In the genomic region with DNA sequence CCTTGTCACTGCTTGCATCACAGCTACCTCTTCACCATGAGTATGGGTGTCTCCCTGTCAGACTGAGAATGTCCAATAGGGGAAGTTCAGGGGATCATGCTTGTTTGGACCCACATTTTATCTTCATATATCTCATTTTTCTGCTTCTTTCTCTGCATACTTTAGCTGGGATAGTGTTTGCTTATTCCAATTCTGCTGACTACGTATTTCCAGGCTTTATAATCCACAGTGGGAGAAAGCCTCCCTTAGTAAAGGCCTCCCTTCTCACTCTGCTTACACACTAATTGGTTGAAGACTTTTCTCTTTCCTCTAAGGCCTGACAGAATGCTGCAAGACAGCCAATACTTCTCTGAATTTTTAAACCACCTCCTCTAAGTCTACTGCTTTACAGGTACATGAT, we compare ENCODE assay signal across 28 cellular contexts.
"Had no signal": no experiment of that assay in that cellular context is flagged by ENCODE, and none has a peak within 500 bp of the region (broad histone marks: within the 10 kb centered on the region; RNA-seq: fewer than 3 reads in every experiment).

No MANE protein-coding gene starts in this region.

- H3K36me3 Mint-ChIP-seq: mesothelial cell of epicardium; naive B cell; natural killer cell treated with Interleukin-12 subunit alpha and Interleukin-12 subunit beta and Interleukin-15 and Interleukin-18, amount 100 ng/mL, for 72 hours; neural progenitor cell; stimulated activated memory B cell treated with anti-CD40 and anti-IgM and Interleukin-4, amounts not matched to agents 10 μg/mL and 1 μg/mL and 100 μg/mL, for 72 hours had no signal

- H3K9ac ChIP-seq: neural progenitor cell, parathyroid adenoma had no signal

- H3K4me3 Mint-ChIP-seq: dendritic cell treated with granulocyte-macrophage colony-stimulating factor and Interleukin-4, amounts not matched to agents 40 ng/mL and 50 ng/mL, for 4 days; endodermal cell; mesothelial cell of epicardium; naive B cell; natural killer cell treated with Interleukin-12 subunit alpha and Interleukin-12 subunit beta and Interleukin-15 and Interleukin-18, amount 100 ng/mL, for 72 hours; neural progenitor cell; stimulated activated memory B cell treated with anti-CD40 and anti-IgM and Interleukin-4, amounts not matched to agents 10 μg/mL and 1 μg/mL and 100 μg/mL, for 72 hours had no signal

- H3K27ac Mint-ChIP-seq: dendritic cell treated with granulocyte-macrophage colony-stimulating factor and Interleukin-4, amounts not matched to agents 40 ng/mL and 50 ng/mL, for 4 days; endodermal cell; mesothelial cell of epicardium; naive B cell; natural killer cell treated with Interleukin-12 subunit alpha and Interleukin-12 subunit beta and Interleukin-15 and Interleukin-18, amount 100 ng/mL, for 72 hours; neural progenitor cell; progenitor cell of endocrine pancreas; stimulated activated memory B cell treated with anti-CD40 and anti-IgM and Interleukin-4, amounts not matched to agents 10 μg/mL and 1 μg/mL and 100 μg/mL, for 72 hours had no signal

- ATAC-seq: left lobe of liver; mucosa of descending colon; natural killer cell treated with Interleukin-12 subunit alpha and Interleukin-12 subunit beta and Interleukin-15 and Interleukin-18, amount 100 ng/mL, for 72 hours; stimulated activated memory B cell treated with anti-CD40 and anti-IgM and Interleukin-4, amounts not matched to agents 10 μg/mL and 1 μg/mL and 100 μg/mL, for 72 hours; stimulated activated naive CD8-positive, alpha-beta T cell treated with anti-CD3 and anti-CD28 coated beads, Interleukin-15, Interleukin-2, amounts not matched to agents 100 U/mL and 50 U/mL, for 24 hours had no signal

- H3K36me3 ChIP-seq: colonic mucosa, esophagus squamous epithelium, neural progenitor cell, right atrium auricular region, sigmoid colon, spleen, thoracic aorta, tibial nerve, upper lobe of left lung had no signal

- FAIRE-seq: frontal cortex, kidney, urothelium cell line had no signal

- H3K27me3 ChIP-seq: colonic mucosa, neural progenitor cell, right atrium auricular region, sigmoid colon, spleen, tibial nerve, upper lobe of left lung had no signal

- H2AFZ ChIP-seq: neural progenitor cell, parathyroid adenoma had no signal

- H3K4me2 ChIP-seq: neural progenitor cell had no signal

- H3K27ac ChIP-seq: colonic mucosa, esophagus squamous epithelium, neural progenitor cell, parathyroid adenoma, right atrium auricular region, sigmoid colon, spleen, thoracic aorta, tibial nerve, upper lobe of left lung had no signal

- H3K79me2 ChIP-seq: parathyroid adenoma had no signal

- H3K9me3 ChIP-seq: colonic mucosa, esophagus squamous epithelium, mucosa of descending colon, right atrium auricular region, sigmoid colon, spleen, thoracic aorta, tibial nerve, upper lobe of left lung had no signal

- H3K9me3 Mint-ChIP-seq: dendritic cell treated with granulocyte-macrophage colony-stimulating factor and Interleukin-4, amounts not matched to agents 40 ng/mL and 50 ng/mL, for 4 days; endodermal cell; natural killer cell treated with Interleukin-12 subunit alpha and Interleukin-12 subunit beta and Interleukin-15 and Interleukin-18, amount 100 ng/mL, for 72 hours; stimulated activated memory B cell treated with anti-CD40 and anti-IgM and Interleukin-4, amounts not matched to agents 10 μg/mL and 1 μg/mL and 100 μg/mL, for 72 hours had no signal

- H3K27me3 Mint-ChIP-seq: dendritic cell treated with granulocyte-macrophage colony-stimulating factor and Interleukin-4, amounts not matched to agents 40 ng/mL and 50 ng/mL, for 4 days had no signal

- DNase-seq: colonic mucosa; effector CD8-positive, alpha-beta T cell; esophagus squamous epithelium; kidney; mesenchymal stem cell; mucosa of descending colon; naive B cell; sigmoid colon; spleen; stimulated activated CD4-positive, alpha-beta T cell treated with anti-CD3 and anti-CD28 coated beads, Interleukin-4, amount 100 ng/mL, for 4 hours; stimulated activated naive CD8-positive, alpha-beta T cell treated with anti-CD3 and anti-CD28 coated beads, Interleukin-15, Interleukin-2, amounts not matched to agents 100 U/mL and 50 U/mL, for 24 hours; substantia nigra; upper lobe of left lung had no signal

- H3K4me1 Mint-ChIP-seq: naive B cell; neural progenitor cell; stimulated activated memory B cell treated with anti-CD40 and anti-IgM and Interleukin-4, amounts not matched to agents 10 μg/mL and 1 μg/mL and 100 μg/mL, for 72 hours had no signal

- H3K4me1 ChIP-seq: colonic mucosa, esophagus squamous epithelium, neural progenitor cell, parathyroid adenoma, right atrium auricular region, sigmoid colon, spleen, tibial nerve, upper lobe of left lung had no signal

- H3K4me3 ChIP-seq: colonic mucosa, esophagus squamous epithelium, lung, mucosa of descending colon, neural progenitor cell, right atrium auricular region, sigmoid colon, spleen, thoracic aorta, tibial nerve, upper lobe of left lung had no signal
